ENCODE assay signal across 1 cellular context in the genomic region with DNA sequence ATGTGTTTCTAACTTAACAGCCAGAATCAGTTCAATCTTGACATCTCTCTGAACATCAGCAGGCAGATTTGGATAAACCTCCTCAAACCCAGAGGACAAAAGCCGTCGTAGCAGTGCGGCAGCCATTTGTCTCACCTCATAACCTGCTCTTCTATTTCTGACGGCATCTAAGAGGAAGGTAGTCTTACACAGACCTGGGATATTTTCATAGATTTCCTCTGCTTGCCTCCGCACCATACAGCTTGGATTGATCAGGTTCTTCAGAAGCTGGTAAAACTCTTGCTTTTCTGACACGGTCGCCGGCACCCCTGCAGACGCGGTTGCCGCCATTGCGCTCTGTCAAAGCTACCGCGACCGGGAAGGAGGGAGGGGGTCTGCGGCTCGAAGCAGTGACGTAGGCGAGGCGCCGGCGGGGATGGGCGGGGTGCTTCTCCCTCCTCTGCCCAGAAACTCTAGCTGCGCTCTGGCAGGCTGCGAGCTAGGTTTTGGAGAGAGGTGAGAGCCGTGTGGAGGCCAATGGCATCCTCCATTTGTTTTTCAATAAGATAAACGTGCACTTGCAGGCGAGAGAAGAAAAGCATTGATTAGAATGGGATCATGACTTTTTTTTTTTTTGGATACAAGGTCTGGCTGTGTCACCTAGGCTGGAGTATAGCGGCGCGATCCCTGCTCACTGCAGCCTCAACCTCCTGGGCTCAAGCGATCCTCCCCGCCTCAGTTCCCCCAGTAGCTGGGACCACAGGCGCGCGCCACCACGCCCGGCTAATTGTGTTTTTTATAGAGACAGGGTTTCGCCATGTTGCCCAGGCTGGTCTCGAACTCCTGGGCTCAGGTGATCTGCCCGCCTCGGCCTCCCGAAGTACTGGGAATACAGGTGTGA.
A peak's percentile ranks its signal among the peaks of the same experiment; 100 is the strongest.
TF ChIP-seq lines count a peak whose summit lies in the region.

A gene (minus strand): TSS at position 347 of the 880 bp plus-strand sequence. CDS start 17 bp downstream, at position 330.

TF ChIP-seq in A549, 52 proteins besides CTCF, POLR2A, EP300 and RAD21 (continued from another document):
- TF ChIP-seq, protein P1, sequence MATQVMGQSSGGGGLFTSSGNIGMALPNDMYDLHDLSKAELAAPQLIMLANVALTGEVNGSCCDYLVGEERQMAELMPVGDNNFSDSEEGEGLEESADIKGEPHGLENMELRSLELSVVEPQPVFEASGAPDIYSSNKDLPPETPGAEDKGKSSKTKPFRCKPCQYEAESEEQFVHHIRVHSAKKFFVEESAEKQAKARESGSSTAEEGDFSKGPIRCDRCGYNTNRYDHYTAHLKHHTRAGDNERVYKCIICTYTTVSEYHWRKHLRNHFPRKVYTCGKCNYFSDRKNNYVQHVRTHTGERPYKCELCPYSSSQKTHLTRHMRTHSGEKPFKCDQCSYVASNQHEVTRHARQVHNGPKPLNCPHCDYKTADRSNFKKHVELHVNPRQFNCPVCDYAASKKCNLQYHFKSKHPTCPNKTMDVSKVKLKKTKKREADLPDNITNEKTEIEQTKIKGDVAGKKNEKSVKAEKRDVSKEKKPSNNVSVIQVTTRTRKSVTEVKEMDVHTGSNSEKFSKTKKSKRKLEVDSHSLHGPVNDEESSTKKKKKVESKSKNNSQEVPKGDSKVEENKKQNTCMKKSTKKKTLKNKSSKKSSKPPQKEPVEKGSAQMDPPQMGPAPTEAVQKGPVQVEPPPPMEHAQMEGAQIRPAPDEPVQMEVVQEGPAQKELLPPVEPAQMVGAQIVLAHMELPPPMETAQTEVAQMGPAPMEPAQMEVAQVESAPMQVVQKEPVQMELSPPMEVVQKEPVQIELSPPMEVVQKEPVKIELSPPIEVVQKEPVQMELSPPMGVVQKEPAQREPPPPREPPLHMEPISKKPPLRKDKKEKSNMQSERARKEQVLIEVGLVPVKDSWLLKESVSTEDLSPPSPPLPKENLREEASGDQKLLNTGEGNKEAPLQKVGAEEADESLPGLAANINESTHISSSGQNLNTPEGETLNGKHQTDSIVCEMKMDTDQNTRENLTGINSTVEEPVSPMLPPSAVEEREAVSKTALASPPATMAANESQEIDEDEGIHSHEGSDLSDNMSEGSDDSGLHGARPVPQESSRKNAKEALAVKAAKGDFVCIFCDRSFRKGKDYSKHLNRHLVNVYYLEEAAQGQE (IDR thresholded peaks at IDR 0.05) = no peak
- no peak for TF ChIP-seq CBX8 (IDR thresholded peaks at IDR 0.05)
- no peak for TF ChIP-seq NFE2L2 (conservative IDR thresholded peaks at IDR 0.05; ENCODE audit: low read length)
- no peak for TF ChIP-seq ZNF302 (CRISPR knock-in tag; IDR thresholded peaks at IDR 0.05)
- peak; percentile 100 for TF ChIP-seq MAZ (IDR thresholded peaks at IDR 0.05; ENCODE audit: borderline replicate concordance, low read depth, low read length)
- peak; percentile 24; the same call in 1 of the 2 replicates for TF ChIP-seq PHF8 (IDR thresholded peaks at IDR 0.05; ENCODE audit: borderline replicate concordance, low read depth)
- TF ChIP-seq HEYL (CRISPR knock-in tag; IDR thresholded peaks at IDR 0.05) = no peak
- TF ChIP-seq CBX2 (IDR thresholded peaks at IDR 0.05; ENCODE audit: borderline replicate concordance, low read depth) = no peak
- peak; percentile 97 for TF ChIP-seq KDM5A (IDR thresholded peaks at IDR 0.05)
